In genomic region chr1:201085902-201086735, GRCh38 we compare ENCODE assay signal across 8 cellular contexts. TPM values are rescaled to one million over a fixed set of nuclear protein-coding genes. Genes with fewer than 3 reads are reported as not detected.
DNase-seq lines count a peak whose midpoint lies in the region; ATAC-seq and TF ChIP-seq lines count a peak whose summit lies in the region.

No MANE protein-coding gene starts in this region.

- peak; percentile 29 for DNase-seq in activated gamma-delta T cell treated with Interleukin-2 at 50 U/mL for 16 hours
- DNase-seq in activated gamma-delta T cell (lab: John Stamatoyannopoulos, UW), result no peak
- peak; percentile 21 for DNase-seq in NCI-H1694 treated with DMSO at 0.1 percent for 48 hours (lab: John Stamatoyannopoulos, UW)
- DNase-seq in activated CD4-positive, alpha-beta T cell treated with anti-CD3 and anti-CD28 coated beads, Interleukin-2, amount 50 U/mL, for 48 hours, result peak; percentile 58 to 64
- DNase-seq in fibroblast of gingiva (ENCODE audit: low read depth), result peak; percentile 30
- peak; percentile 16 for DNase-seq in neural crest cell (ENCODE audit: low read depth, low spot score)
- no peak for DNase-seq in NCI-H2081 treated with DMSO at 0.1 percent for 48 hours (lab: John Stamatoyannopoulos, UW)

- H3K36me3 Mint-ChIP-seq in neural crest cell (ENCODE audit: low read depth), result no peaks in the 10 kb centered on the region

- ATAC-seq in HG03175 (IDR thresholded peaks at IDR 0.05; ENCODE audit: unreplicated experiment), result no peak

- no peak overlapping the region for H3K4me3 Mint-ChIP-seq in neural crest cell

- H3K27me3 Mint-ChIP-seq in neural crest cell (ENCODE audit: low read depth), result no peaks in the 10 kb centered on the region

- no peaks in the 10 kb centered on the region for H3K9me3 Mint-ChIP-seq in neural crest cell

- no peak overlapping the region for H3K27ac Mint-ChIP-seq in neural crest cell (ENCODE audit: unreplicated experiment)

- H3K4me1 Mint-ChIP-seq in neural crest cell, result peaks cover 24% of the 10 kb centered on the region

- TF ChIP-seq CTCF in neural crest cell (conservative IDR thresholded peaks at IDR 0.05), result peak; percentile 54

RNA-seq across cellular contexts. Expression of gene CACNA1S, which starts 26.1 kb away (rescaled TPM):
- total RNA-seq in neural crest cell, result 0.07 TPM in 2 replicates

RNA-seq across cellular contexts. Expression of gene ASCL5, which starts 40.9 kb away (rescaled TPM):
- not detected in 2 replicates for total RNA-seq in neural crest cell

Comparison
In these comparisons a context has a peak if more than half of its experiments do, and no peak if none do; other contexts are left out.
1. DNase-seq: peak in activated gamma-delta T cell treated with Interleukin-2 at 50 U/mL for 16 hours (single experiment), NCI-H1694 treated with DMSO at 0.1 percent for 48 hours (single experiment), activated CD4-positive, alpha-beta T cell treated with anti-CD3 and anti-CD28 coated beads, Interleukin-2, amount 50 U/mL, for 48 hours (2 of 2), fibroblast of gingiva (single experiment) and neural crest cell (single experiment); none in activated gamma-delta T cell (single experiment) and NCI-H2081 treated with DMSO at 0.1 percent for 48 hours (single experiment).